ENCODE assay signal across 23 cellular contexts in the genomic region with DNA sequence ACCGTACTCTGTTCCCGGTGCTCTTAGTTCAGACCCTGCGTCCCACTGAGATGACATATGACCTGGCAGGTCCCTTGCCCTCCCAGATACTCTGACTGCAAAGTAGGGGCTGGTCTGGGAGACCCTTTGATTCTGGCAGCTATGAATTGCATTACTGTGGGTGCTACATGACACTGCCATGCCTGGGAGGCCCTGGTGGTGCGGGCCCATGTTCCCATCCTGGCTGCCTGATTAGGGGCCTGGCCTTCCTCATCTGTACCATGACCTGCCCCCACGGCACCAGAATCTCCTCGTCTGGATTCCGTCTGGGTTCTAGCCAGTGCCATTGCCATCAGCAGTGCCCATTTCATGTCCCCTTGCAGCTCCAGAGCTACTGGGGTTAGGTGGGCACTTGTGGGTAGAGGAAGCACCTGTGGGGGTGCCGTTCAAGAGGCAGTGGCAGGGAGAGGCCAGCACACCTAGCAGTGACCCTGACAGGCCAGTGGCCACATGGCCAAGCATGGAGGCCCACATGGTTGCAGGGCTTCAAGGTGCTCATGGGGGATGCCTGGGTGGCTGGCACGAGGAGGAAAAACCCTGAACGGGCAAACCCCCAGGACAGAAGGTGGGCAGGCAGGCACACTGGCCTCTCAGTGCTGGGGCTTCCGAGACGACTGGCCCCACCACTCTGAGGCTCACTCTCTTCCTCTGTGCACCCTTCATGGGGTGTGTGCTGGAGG.
DNase-seq lines count a peak whose midpoint lies in the region; ATAC-seq and TF ChIP-seq lines count a peak whose summit lies in the region.
"Had no signal": no experiment of that assay in that cellular context is flagged by ENCODE, and none has a peak within 500 bp of the region (broad histone marks: within the 10 kb centered on the region; RNA-seq: fewer than 3 reads in every experiment).

No MANE protein-coding gene starts in this region.

- no peak for ATAC-seq in left lung
- ATAC-seq in esophagus mucosa = no peak

- no peak for TF ChIP-seq CTCF in WERI-Rb-1 (IDR thresholded peaks at IDR 0.05; ENCODE audit: low read depth, low read length)
- no peak for TF ChIP-seq CTCF in left lung (IDR thresholded peaks at IDR 0.05)
- TF ChIP-seq CTCF in sigmoid colon (IDR thresholded peaks at IDR 0.05) = no peak

- H3K4me1 ChIP-seq in left lung = no peaks in the 10 kb centered on the region
- H3K4me1 ChIP-seq in sigmoid colon = peaks cover 0 to 29% (median 27%) of the 10 kb centered on the region in 4 donors
- H3K4me1 ChIP-seq: neural progenitor cell, right lobe of liver had no signal

- 95 to 96% methylated on average over 12 of the region's 12 CpGs for WGBS in sigmoid colon, 2 donors

- H3K27ac ChIP-seq in WERI-Rb-1 (no peak overlapping the region), left lung (no peak overlapping the region), sigmoid colon (no peak overlapping the region)
- H3K27ac ChIP-seq: neural progenitor cell, right lobe of liver, SJSA1, thyroid gland had no signal

- H3K27me3 ChIP-seq in WERI-Rb-1 (ENCODE audit: insufficient read depth, low read depth, severe bottlenecking) = no peaks in the 10 kb centered on the region
- no peaks in the 10 kb centered on the region for H3K27me3 ChIP-seq in left lung
- H3K27me3 ChIP-seq in sigmoid colon = no peaks in the 10 kb centered on the region
- H3K27me3 ChIP-seq: neural progenitor cell, right lobe of liver, SJSA1, thyroid gland had no signal

- no peaks in the 10 kb centered on the region for H3K27me3 Mint-ChIP-seq in activated naive CD4-positive, alpha-beta T cell treated with anti-CD3 and anti-CD28 coated beads, Interleukin-2, amount 10 ng/mL, durations not matched to agents 7 days and 5 days
- H3K27me3 Mint-ChIP-seq: CD8-positive, alpha-beta memory T cell had no signal

- TF ChIP-seq EP300 in sigmoid colon (IDR thresholded peaks at IDR 0.05) = no peak

- H3K4me1 Mint-ChIP-seq in activated naive CD4-positive, alpha-beta T cell treated with anti-CD3 and anti-CD28 coated beads, Interleukin-2, amount 10 ng/mL, durations not matched to agents 7 days and 5 days = no peaks in the 10 kb centered on the region
- H3K4me1 Mint-ChIP-seq: CD8-positive, alpha-beta memory T cell; neural progenitor cell had no signal

- no peaks in the 10 kb centered on the region for H3K9me3 ChIP-seq in WERI-Rb-1 (ENCODE audit: severe bottlenecking)
- H3K9me3 ChIP-seq in left lung = no peaks in the 10 kb centered on the region
- H3K9me3 ChIP-seq in sigmoid colon = no peaks in the 10 kb centered on the region
- H3K9me3 ChIP-seq: right lobe of liver, SJSA1, thyroid gland had no signal

- H3K4me3 ChIP-seq in WERI-Rb-1 (ENCODE audit: low read depth, low read length) (no peak overlapping the region), left lung (no peak overlapping the region), sigmoid colon (no peak overlapping the region)
- H3K4me3 ChIP-seq: neural progenitor cell, right lobe of liver, SJSA1, thyroid gland had no signal

- CTCF ChIA-PET in activated naive CD4-positive, alpha-beta T cell treated with anti-CD3 and anti-CD28 coated beads, Interleukin-2, amount 10 ng/mL, durations not matched to agents 7 days and 5 days (lab: Charles Lee) = no interaction called here

- H3K36me3 ChIP-seq in WERI-Rb-1 = peaks cover 32% of the 10 kb centered on the region
- H3K36me3 ChIP-seq in left lung = peaks cover 0 to 92% of the 10 kb centered on the region in 2 donors
- peaks cover 25 to 73% (median 38%) of the 10 kb centered on the region in 4 donors for H3K36me3 ChIP-seq in sigmoid colon
- H3K36me3 ChIP-seq: neural progenitor cell had no signal

- TF ChIP-seq POLR2A in sigmoid colon (IDR thresholded peaks at IDR 0.05) = no peak

- no peaks in the 10 kb centered on the region for H3K9me3 Mint-ChIP-seq in activated naive CD4-positive, alpha-beta T cell treated with anti-CD3 and anti-CD28 coated beads, Interleukin-2, amount 10 ng/mL, durations not matched to agents 7 days and 5 days
- H3K9me3 Mint-ChIP-seq: CD8-positive, alpha-beta memory T cell; neural progenitor cell had no signal

- H3K4me3 Mint-ChIP-seq in activated naive CD4-positive, alpha-beta T cell treated with anti-CD3 and anti-CD28 coated beads, Interleukin-2, amount 10 ng/mL, durations not matched to agents 7 days and 5 days = no peak overlapping the region
- H3K4me3 Mint-ChIP-seq: CD8-positive, alpha-beta memory T cell; neural progenitor cell had no signal

- peaks cover 12% of the 10 kb centered on the region for H3K36me3 Mint-ChIP-seq in activated naive CD4-positive, alpha-beta T cell treated with anti-CD3 and anti-CD28 coated beads, Interleukin-2, amount 10 ng/mL, durations not matched to agents 7 days and 5 days

- peak; percentile 16 for DNase-seq in activated naive CD4-positive, alpha-beta T cell treated with anti-CD3 and anti-CD28 coated beads, Interleukin-2, amount 10 ng/mL, durations not matched to agents 7 days and 5 days
- DNase-seq in activated naive CD4-positive, alpha-beta T cell treated with anti-CD3 and anti-CD28 coated beads, Interleukin-2, amount 50 U/mL, for 16 hours = no peak
- DNase-seq in WERI-Rb-1 (peak; percentile 10), left lung (peak; percentile 21 to 35), sigmoid colon (peak; percentile 52), ecto neural progenitor cell (ENCODE audit: low spot score) (no peak), putamen (ENCODE audit: low spot score) (no peak)
- DNase-seq: activated CD4-positive, alpha-beta T cell treated with anti-CD3 and anti-CD28 coated beads, Interleukin-2, amount 50 U/mL, for 4 hours; activated effector memory CD4-positive, alpha-beta T cell treated with anti-CD3 and anti-CD28 coated beads, Interleukin-2, amount 50 U/mL, for 16 hours; central memory CD4-positive, alpha-beta T cell; DMS 273 treated with DMSO at 0.1 percent for 48 hours; foreskin melanocyte; mammary epithelial cell; MV-4-11; NCI-H1436; stimulated activated CD4-positive, alpha-beta T cell treated with anti-CD3 and anti-CD28 coated beads, Interleukin-4, amount 100 ng/mL, for 1 hour; T1000; thyroid gland had no signal

- H3K27ac Mint-ChIP-seq in activated naive CD4-positive, alpha-beta T cell treated with anti-CD3 and anti-CD28 coated beads, Interleukin-2, amount 10 ng/mL, durations not matched to agents 7 days and 5 days = no peak overlapping the region
- H3K27ac Mint-ChIP-seq: neural progenitor cell had no signal

- intact Hi-C loops in left lung (cut with DNase I) (no loop called here), sigmoid colon (cut with DNase I) (no loop called here)

Comparison
In these comparisons a context has a peak if more than half of its experiments do, and no peak if none do; other contexts are left out.
1. DNase-seq: peak in activated naive CD4-positive, alpha-beta T cell treated with anti-CD3 and anti-CD28 coated beads, Interleukin-2, amount 10 ng/mL, durations not matched to agents 7 days and 5 days (single experiment), WERI-Rb-1 (single experiment), left lung (2 of 2) and sigmoid colon (single experiment); none in activated naive CD4-positive, alpha-beta T cell treated with anti-CD3 and anti-CD28 coated beads, Interleukin-2, amount 50 U/mL, for 16 hours (single experiment), ecto neural progenitor cell (single experiment) and putamen (single experiment).